9 cellular contexts compared by ENCODE assay signal in the genomic region with DNA sequence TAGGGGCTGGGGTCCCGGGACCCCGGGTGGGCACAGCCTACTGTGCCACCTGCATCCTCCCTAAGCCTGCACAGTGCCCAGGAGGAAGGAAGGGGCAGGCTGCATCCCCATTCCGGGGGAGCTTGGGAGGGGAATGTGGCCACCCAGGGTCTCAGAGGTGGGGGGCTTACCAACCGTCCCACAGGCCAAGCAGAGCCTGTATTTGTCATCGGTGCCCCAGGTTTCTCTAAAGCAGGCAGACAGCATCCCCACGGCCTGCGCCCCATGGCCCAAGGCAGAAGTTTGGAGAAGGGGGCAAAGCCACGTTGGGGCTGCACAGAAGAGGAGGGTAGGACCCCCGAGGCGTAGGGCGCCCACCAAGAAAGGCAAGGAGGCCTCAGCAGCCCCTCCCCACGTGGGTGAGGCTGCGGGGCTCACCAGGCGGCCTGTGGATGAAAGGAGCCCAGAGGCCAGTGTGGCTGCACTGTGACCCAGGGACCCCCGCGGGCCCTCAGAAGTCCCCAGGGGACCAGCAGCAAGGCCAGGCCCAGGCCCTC. TPM values are rescaled to one million over a fixed set of nuclear protein-coding genes. Genes with fewer than 3 reads are reported as not detected.
DNase-seq lines count a peak whose midpoint lies in the region; ATAC-seq and TF ChIP-seq lines count a peak whose summit lies in the region.
"Had no signal": no experiment of that assay in that cellular context is flagged by ENCODE, and none has a peak within 500 bp of the region (broad histone marks: within the 10 kb centered on the region; RNA-seq: fewer than 3 reads in every experiment).

No MANE protein-coding gene starts in this region.

- no peaks in the 10 kb centered on the region for H3K27me3 Mint-ChIP-seq in activated T-helper 17 cell treated with anti-CD3 and anti-CD28 coated beads, Interleukin-2, amount 50 U/mL, for 72 hours
- peaks cover 4 to 6% (median 5%) of the 10 kb centered on the region in 3 donors for H3K27me3 Mint-ChIP-seq in immature natural killer cell (ENCODE audit: low read depth in 3 of 3)

- H3K4me2 ChIP-seq in HCT116 (ENCODE audit: low read length): peak overlapping the region; percentile 98

- peak overlapping the region; percentile 56 for H3K9ac ChIP-seq in HCT116 (ENCODE audit: low read length)

- peak overlapping the region; percentile 3; the same call in 1 of the 2 replicates for H3K27ac ChIP-seq in HCT116 (ENCODE audit: low read depth, low read length)

- no peak overlapping the region for H2AFZ ChIP-seq in HCT116 (ENCODE audit: low read depth, low read length, poor library complexity, severe bottlenecking)

- H3K4me3 ChIP-seq in HCT116 (replicated peaks in 1 of 2; ENCODE audit: low read depth in 1 of 2, low read length in 2 of 2): peak overlapping the region; percentile 46 to 71

- H3K4me3 Mint-ChIP-seq in activated T-helper 17 cell treated with anti-CD3 and anti-CD28 coated beads, Interleukin-2, amount 50 U/mL, for 72 hours: peak overlapping the region; percentile 54
- peak overlapping the region; percentile 55 to 72 (median 60) for H3K4me3 Mint-ChIP-seq in immature natural killer cell

- H3K27me3 ChIP-seq in HCT116 (ENCODE audit: insufficient read depth, low read length): no peaks in the 10 kb centered on the region

- H4K20me1 ChIP-seq in HCT116 (ENCODE audit: insufficient read depth): no peaks in the 10 kb centered on the region

- ATAC-seq in HCT116 (no peak; the same call in 1 of the 2 replicates), GM21717 (IDR thresholded peaks at IDR 0.05; ENCODE audit: unreplicated experiment) (no peak)
- ATAC-seq in activated T-helper 17 cell treated with anti-CD3 and anti-CD28 coated beads, Interleukin-2, amount 50 U/mL, for 72 hours (replicated peaks): no peak
- ATAC-seq in stimulated activated naive CD8-positive, alpha-beta T cell treated with anti-CD3 and anti-CD28 coated beads, Interleukin-15, Interleukin-2, amounts not matched to agents 100 U/mL and 50 U/mL, for 24 hours: peak; percentile 4

- H3K36me3 ChIP-seq in HCT116 (ENCODE audit: control insufficient read depth in 1 of 2, insufficient read depth in 2 of 2, low read length in 2 of 2): no peaks in the 10 kb centered on the region

- peaks cover 20% of the 10 kb centered on the region; the same call in 1 of the 2 replicates for H3K79me2 ChIP-seq in HCT116 (ENCODE audit: insufficient read depth, low read length)

- TF ChIP-seq CTCF in HCT116 (IDR thresholded peaks at IDR 0.05 in 2 of 3, conservative IDR thresholded peaks at IDR 0.05 in 1 of 3; ENCODE audit: borderline replicate concordance in 1 of 3, insufficient read depth in 1 of 3, low read depth in 2 of 3, low read length in 2 of 3): no peak

- no peak for DNase-seq in HCT116 (ENCODE audit: low read depth, low spot score)
- DNase-seq in immature natural killer cell: no peak
- no peak for DNase-seq in stimulated activated naive CD8-positive, alpha-beta T cell treated with anti-CD3 and anti-CD28 coated beads, Interleukin-15, Interleukin-2, amounts not matched to agents 100 U/mL and 50 U/mL, for 24 hours
- DNase-seq in ureter (ENCODE audit: low spot score): no peak
- no peak for DNase-seq in SW 1271 (lab: John Stamatoyannopoulos, UW)
- DNase-seq in SHP77 treated with DMSO at 0.1 percent for 48 hours (lab: John Stamatoyannopoulos, UW): no peak

- no TSS peak for BruUV-seq in HCT116 (replicated peaks; lab: Mats Ljungman, UMichigan)

- no peaks in the 10 kb centered on the region for H3K4me1 Mint-ChIP-seq in activated T-helper 17 cell treated with anti-CD3 and anti-CD28 coated beads, Interleukin-2, amount 50 U/mL, for 72 hours
- H3K4me1 Mint-ChIP-seq in immature natural killer cell: peaks cover 0 to 6% of the 10 kb centered on the region in 2 donors

- RAD21 ChIA-PET in HCT116 (lab: Charles Lee; ENCODE audit: low non-redundant PET in 1 of 2, low total read pairs in 2 of 2, uncharacterized antibody in 2 of 2, unreplicated experiment in 2 of 2): no interaction called here

- no peaks in the 10 kb centered on the region for H3K36me3 Mint-ChIP-seq in activated T-helper 17 cell treated with anti-CD3 and anti-CD28 coated beads, Interleukin-2, amount 50 U/mL, for 72 hours (ENCODE audit: low read depth)
- H3K36me3 Mint-ChIP-seq in immature natural killer cell: no peaks in the 10 kb centered on the region

- H3K9me2 ChIP-seq in HCT116 (ENCODE audit: insufficient read depth): no peaks in the 10 kb centered on the region

- CTCF ChIA-PET in HCT116 (lab: Charles Lee): no interaction called here

- POLR2A ChIA-PET in HCT116 (lab: Charles Lee): no interaction called here

- no peak for TF ChIP-seq RAD21 in HCT116 (IDR thresholded peaks at IDR 0.05; ENCODE audit: low read depth)

- intact Hi-C loops in HCT116 (cut with micrococcal nuclease): no loop called here

- no peaks in the 10 kb centered on the region for H3K9me3 ChIP-seq in HCT116 (ENCODE audit: control insufficient read depth in 1 of 2, insufficient read depth in 1 of 2, low read depth in 1 of 2, low read length in 2 of 2)

- no peak for TF ChIP-seq POLR2A in HCT116 (IDR thresholded peaks at IDR 0.05; ENCODE audit: borderline replicate concordance, extremely low read depth, insufficient read depth, insufficient read length)

- no peak overlapping the region for H3K27ac Mint-ChIP-seq in activated T-helper 17 cell treated with anti-CD3 and anti-CD28 coated beads, Interleukin-2, amount 50 U/mL, for 72 hours
- H3K27ac Mint-ChIP-seq in immature natural killer cell: no peak overlapping the region

- peaks cover 8 to 42% of the 10 kb centered on the region in 2 experiments; a peak in 3 of 4 replicates for H3K4me1 ChIP-seq in HCT116 (ENCODE audit: control insufficient read depth in 1 of 2, insufficient read depth in 2 of 2, low read length in 2 of 2)

- no peaks in the 10 kb centered on the region for H3K9me3 Mint-ChIP-seq in activated T-helper 17 cell treated with anti-CD3 and anti-CD28 coated beads, Interleukin-2, amount 50 U/mL, for 72 hours
- H3K9me3 Mint-ChIP-seq in immature natural killer cell: no peaks in the 10 kb centered on the region

TF ChIP-seq in HCT116, 20 proteins besides CTCF, POLR2A, EP300 and RAD21 (continues in another document):
- TF ChIP-seq ZFX (IDR thresholded peaks at IDR 0.05) (no peak), TCF7L2 (IDR thresholded peaks at IDR 0.05; ENCODE audit: borderline replicate concordance, extremely low read depth, insufficient read depth, insufficient read length) (no peak), ZNF274 (IDR thresholded peaks at IDR 0.05; ENCODE audit: low read depth, low read length) (no peak), SIN3A (IDR thresholded peaks at IDR 0.05; ENCODE audit: low read depth) (no peak), EZH2 (IDR thresholded peaks at IDR 0.05) (no peak), ZBTB33 (IDR thresholded peaks at IDR 0.05; ENCODE audit: extremely low read depth, insufficient replicate concordance, low read length) (no peak), JUND (IDR thresholded peaks at IDR 0.05) (no peak), POLR2AphosphoS5 (IDR thresholded peaks at IDR 0.05; ENCODE audit: low read depth, low read length) (no peak)

RNA-seq across cellular contexts. Expression of gene GPSM1, which starts 0.5 kb away (rescaled TPM):
- total RNA-seq in HCT116 (2021; ENCODE audit: unreplicated experiment) (26.4 TPM), ureter (16.6 TPM)
- 18.3 and 19.7 TPM in 2 replicates for polyA plus RNA-seq in HCT116 (2012)
- 10 to 100 TPM in 1 of 2 donors, 1 to 10 TPM in 1; 5.9 to 16.3 TPM for total RNA-seq in activated T-helper 17 cell treated with anti-CD3 and anti-CD28 coated beads, Interleukin-2, amount 50 U/mL, for 72 hours
- polyA plus RNA-seq in immature natural killer cell: 1 to 10 TPM in 1 of 3 donors, under 1 TPM in 1, not detected in 1; 0.43 to 1.3 TPM

RNA-seq across cellular contexts. Expression of gene CCDC187, which starts 23.0 kb away (rescaled TPM):
- total RNA-seq in HCT116 (2021; ENCODE audit: unreplicated experiment) (4.6 TPM), ureter (9.0 TPM)
- 1.2 and 1.5 TPM in 2 replicates for polyA plus RNA-seq in HCT116 (2012)
- total RNA-seq in activated T-helper 17 cell treated with anti-CD3 and anti-CD28 coated beads, Interleukin-2, amount 50 U/mL, for 72 hours: under 1 TPM in 1 of 2 donors, not detected in 1; 0.02 TPM
- polyA plus RNA-seq in immature natural killer cell: not detected
- total RNA-seq: M059J had no signal

RNA-seq across cellular contexts. Expression of gene DNLZ, which starts 36.7 kb away (rescaled TPM):
- total RNA-seq in HCT116 (2021; ENCODE audit: unreplicated experiment) (21.9 TPM), ureter (24.9 TPM)
- polyA plus RNA-seq in HCT116 (2012): 15.6 and 15.7 TPM in 2 replicates
- 10 to 100 TPM; 10.3 to 24.0 TPM for total RNA-seq in activated T-helper 17 cell treated with anti-CD3 and anti-CD28 coated beads, Interleukin-2, amount 50 U/mL, for 72 hours
- 10 to 100 TPM; 58.4 to 77.4 (median 61.8) TPM for polyA plus RNA-seq in immature natural killer cell

RNA-seq across cellular contexts. Expression of gene CARD9, which starts 46.6 kb away (rescaled TPM):
- total RNA-seq in HCT116 (2021; ENCODE audit: unreplicated experiment) (1.2 TPM), ureter (11.5 TPM)
- 0.51 and 0.57 TPM in 2 replicates for polyA plus RNA-seq in HCT116 (2012)
- total RNA-seq in activated T-helper 17 cell treated with anti-CD3 and anti-CD28 coated beads, Interleukin-2, amount 50 U/mL, for 72 hours: 1 to 10 TPM; 6.1 to 6.4 TPM
- polyA plus RNA-seq in immature natural killer cell: under 1 TPM in 2 of 3 donors, not detected in 1; 0.28 to 0.56 TPM
